In the genomic region with DNA sequence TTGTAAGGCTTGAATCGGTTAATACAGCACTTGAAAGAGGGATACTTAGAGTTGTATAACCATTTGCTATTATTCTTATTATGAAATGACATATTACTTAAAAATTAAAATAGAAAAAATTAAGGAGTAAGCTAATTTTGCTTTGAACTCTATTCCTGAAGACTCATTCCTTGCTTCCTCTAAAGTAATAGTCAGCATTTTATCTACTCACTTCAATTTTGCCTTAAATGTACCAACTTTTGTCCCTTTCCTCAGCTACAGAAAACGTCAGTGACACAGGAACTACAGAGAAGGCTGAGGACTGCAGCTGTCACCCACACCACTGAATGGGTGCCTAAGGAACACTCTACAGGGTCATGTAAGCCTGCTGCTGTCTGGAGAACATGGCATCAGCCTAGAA, we compare ENCODE assay signal across 35 cellular contexts.
"Had no signal": no experiment of that assay in that cellular context is flagged by ENCODE, and none has a peak within 500 bp of the region (broad histone marks: within the 10 kb centered on the region; RNA-seq: fewer than 3 reads in every experiment).

No MANE protein-coding gene starts in this region.

- H3K4me3 ChIP-seq: adrenal gland, body of pancreas, breast epithelium had no signal

- FAIRE-seq: astrocyte, TTC549 had no signal

- H3K9me3 ChIP-seq: adrenal gland, body of pancreas, breast epithelium had no signal

- H3K36me3 Mint-ChIP-seq: activated CD4-positive, alpha-beta memory T cell treated with anti-CD3 and anti-CD28 coated beads for 36 hours; activated naive CD4-positive, alpha-beta T cell treated with anti-CD3 and anti-CD28 coated beads, Interleukin-2, amount 50 U/mL, for 72 hours; activated naive CD8-positive, alpha-beta T cell treated with anti-CD3 and anti-CD28 coated beads for 36 hours had no signal

- H3K9me3 Mint-ChIP-seq: activated B cell treated with CpG ODN at 0.5 μM for 24 hours; activated CD4-positive, alpha-beta memory T cell treated with anti-CD3 and anti-CD28 coated beads for 36 hours; activated CD4-positive, alpha-beta T cell treated with anti-CD3 and anti-CD28 coated beads, Interleukin-2, amount 10 ng/mL, durations not matched to agents 24 days and 14 days; activated CD8-positive, alpha-beta T cell treated with anti-CD3 and anti-CD28 coated beads for 36 hours; activated naive CD4-positive, alpha-beta T cell treated with anti-CD3 and anti-CD28 coated beads for 36 hours; activated naive CD8-positive, alpha-beta T cell treated with anti-CD3 and anti-CD28 coated beads for 36 hours; activated T-cell treated with anti-CD3 and anti-CD28 coated beads, Interleukin-2, amount 50 U/mL, for 4 hours; activated T-helper 1 cell treated with anti-CD3 and anti-CD28 coated beads, Interleukin-12 subunit alpha, Interleukin-12 subunit beta, Interleukin-2, Interleukin-4 antibody, amounts not matched to agents 30 ng/mL and 10 ng/mL and 1 ng/mL, durations not matched to agents 14 hours and 24 hours and 36 hours; activated T-helper 17 cell treated with anti-CD3 and anti-CD28 coated beads, Interleukin-2, amount 50 U/mL, for 72 hours; T-helper 2 cell treated with Interferon-gamma antibody and Interleukin-4, amounts not matched to agents 5 μg/mL and 100 μg/mL, for 36 hours had no signal

- H3K4me1 Mint-ChIP-seq: activated B cell treated with CpG ODN at 0.5 μM for 24 hours; activated CD4-positive, alpha-beta T cell treated with anti-CD3 and anti-CD28 coated beads, Interleukin-2, amount 10 ng/mL, durations not matched to agents 24 days and 14 days; activated naive CD8-positive, alpha-beta T cell treated with anti-CD3 and anti-CD28 coated beads for 36 hours; activated T-helper 17 cell treated with anti-CD3 and anti-CD28 coated beads, Interleukin-2, amount 50 U/mL, for 72 hours had no signal

- DNase-seq: activated B cell treated with CpG ODN at 0.5 μM for 24 hours; activated CD4-positive, alpha-beta memory T cell treated with anti-CD3 and anti-CD28 coated beads for 36 hours; activated CD4-positive, alpha-beta T cell treated with anti-CD3 and anti-CD28 coated beads for 4 hours; activated CD4-positive, alpha-beta T cell treated with anti-CD3 and anti-CD28 coated beads, Interleukin-2, amount 10 ng/mL, durations not matched to agents 24 days and 14 days; activated CD4-positive, alpha-beta T cell treated with anti-CD3 and anti-CD28 coated beads, Interleukin-2, amount 50 U/mL, for 1 hour; activated CD4-positive, alpha-beta T cell treated with anti-CD3 and anti-CD28 coated beads, Interleukin-2, amount 50 U/mL, for 4 hours; activated CD4-positive, CD25-positive, alpha-beta regulatory T cell treated with anti-CD3 and anti-CD28 coated beads, Interleukin-2, amount 50 U/mL, for 72 hours; activated CD8-positive, alpha-beta memory T cell treated with anti-CD3 and anti-CD28 coated beads, Interleukin-2, amount 50 U/mL, for 4 hours; activated CD8-positive, alpha-beta T cell treated with anti-CD3 and anti-CD28 coated beads for 36 hours; activated effector memory CD4-positive, alpha-beta T cell treated with anti-CD3 and anti-CD28 coated beads, Interleukin-2, amount 50 U/mL, for 16 hours; activated gamma-delta T cell treated with Interleukin-2 at 50 U/mL for 16 hours; activated naive CD4-positive, alpha-beta T cell; activated naive CD4-positive, alpha-beta T cell treated with anti-CD3 and anti-CD28 coated beads for 36 hours; activated naive CD4-positive, alpha-beta T cell treated with anti-CD3 and anti-CD28 coated beads, Interleukin-2, amount 50 U/mL, for 16 hours; activated naive CD8-positive, alpha-beta T cell treated with anti-CD3 and anti-CD28 coated beads for 36 hours; activated T-cell treated with anti-CD3 and anti-CD28 coated beads for 4 hours; activated T-cell treated with anti-CD3 and anti-CD28 coated beads, Interleukin-2, amount 50 U/mL, for 1 hour; activated T-cell treated with anti-CD3 and anti-CD28 coated beads, Interleukin-2, amount 50 U/mL, for 4 hours; activated T-cell treated with anti-CD3 and anti-CD28 coated beads, Interleukin-2, amount 50 U/mL, for 72 hours; adrenal gland; amniotic stem cell; aorta; body of pancreas; brain microvascular endothelial cell; central memory CD4-positive, alpha-beta T cell; T-helper 2 cell; T-helper 9 cell had no signal

- H3K27ac ChIP-seq: adrenal gland, body of pancreas, brain microvascular endothelial cell, breast epithelium, VCaP had no signal

- H3K4me3 Mint-ChIP-seq: activated B cell treated with CpG ODN at 0.5 μM for 24 hours; activated CD4-positive, alpha-beta memory T cell treated with anti-CD3 and anti-CD28 coated beads for 36 hours; activated CD4-positive, alpha-beta T cell treated with anti-CD3 and anti-CD28 coated beads, Interleukin-2, amount 10 ng/mL, durations not matched to agents 24 days and 14 days; activated CD8-positive, alpha-beta T cell treated with anti-CD3 and anti-CD28 coated beads for 36 hours; activated naive CD4-positive, alpha-beta T cell treated with anti-CD3 and anti-CD28 coated beads for 36 hours; activated naive CD8-positive, alpha-beta T cell treated with anti-CD3 and anti-CD28 coated beads for 36 hours; activated T-cell treated with anti-CD3 and anti-CD28 coated beads, Interleukin-2, amount 50 U/mL, for 4 hours; activated T-cell treated with anti-CD3 and anti-CD28 coated beads, Interleukin-2, amount 50 U/mL, for 72 hours; activated T-helper 1 cell treated with anti-CD3 and anti-CD28 coated beads, Interleukin-12 subunit alpha, Interleukin-12 subunit beta, Interleukin-2, Interleukin-4 antibody, amounts not matched to agents 30 ng/mL and 10 ng/mL and 1 ng/mL, durations not matched to agents 14 hours and 24 hours and 36 hours; activated T-helper 17 cell treated with anti-CD3 and anti-CD28 coated beads, Interleukin-2, amount 50 U/mL, for 72 hours; T-helper 2 cell treated with Interferon-gamma antibody and Interleukin-4, amounts not matched to agents 5 μg/mL and 100 μg/mL, for 36 hours had no signal

- ATAC-seq: activated CD8-positive, alpha-beta T cell treated with anti-CD3 and anti-CD28 coated beads for 36 hours; activated naive CD4-positive, alpha-beta T cell treated with anti-CD3 and anti-CD28 coated beads, Interleukin-2, amount 50 U/mL, for 72 hours; activated T-cell treated with anti-CD3 and anti-CD28 coated beads, Interleukin-2, amount 50 U/mL, for 4 hours; activated T-cell treated with anti-CD3 and anti-CD28 coated beads, Interleukin-2, amount 50 U/mL, for 72 hours; activated T-helper 17 cell treated with anti-CD3 and anti-CD28 coated beads, Interleukin-2, amount 50 U/mL, for 72 hours; body of pancreas had no signal

- H3K4me1 ChIP-seq: adrenal gland, body of pancreas, breast epithelium had no signal

- H3K27me3 ChIP-seq: adrenal gland, body of pancreas, brain microvascular endothelial cell, breast epithelium had no signal

- H3K27ac Mint-ChIP-seq: activated B cell treated with CpG ODN at 0.5 μM for 24 hours; activated CD4-positive, alpha-beta memory T cell treated with anti-CD3 and anti-CD28 coated beads for 36 hours; activated CD4-positive, alpha-beta T cell treated with anti-CD3 and anti-CD28 coated beads, Interleukin-2, amount 10 ng/mL, durations not matched to agents 24 days and 14 days; activated CD8-positive, alpha-beta T cell treated with anti-CD3 and anti-CD28 coated beads for 36 hours; activated naive CD4-positive, alpha-beta T cell treated with anti-CD3 and anti-CD28 coated beads for 36 hours; activated naive CD4-positive, alpha-beta T cell treated with anti-CD3 and anti-CD28 coated beads, Interleukin-2, amount 50 U/mL, for 72 hours; activated naive CD8-positive, alpha-beta T cell treated with anti-CD3 and anti-CD28 coated beads for 36 hours; activated T-cell treated with anti-CD3 and anti-CD28 coated beads, Interleukin-2, amount 50 U/mL, for 72 hours; activated T-helper 1 cell treated with anti-CD3 and anti-CD28 coated beads, Interleukin-12 subunit alpha, Interleukin-12 subunit beta, Interleukin-2, Interleukin-4 antibody, amounts not matched to agents 30 ng/mL and 10 ng/mL and 1 ng/mL, durations not matched to agents 14 hours and 24 hours and 36 hours; activated T-helper 17 cell treated with anti-CD3 and anti-CD28 coated beads, Interleukin-2, amount 50 U/mL, for 72 hours; T-helper 2 cell treated with Interferon-gamma antibody and Interleukin-4, amounts not matched to agents 5 μg/mL and 100 μg/mL, for 36 hours had no signal

- H3K36me3 ChIP-seq: adrenal gland, brain microvascular endothelial cell, breast epithelium had no signal
